In the genomic region with DNA sequence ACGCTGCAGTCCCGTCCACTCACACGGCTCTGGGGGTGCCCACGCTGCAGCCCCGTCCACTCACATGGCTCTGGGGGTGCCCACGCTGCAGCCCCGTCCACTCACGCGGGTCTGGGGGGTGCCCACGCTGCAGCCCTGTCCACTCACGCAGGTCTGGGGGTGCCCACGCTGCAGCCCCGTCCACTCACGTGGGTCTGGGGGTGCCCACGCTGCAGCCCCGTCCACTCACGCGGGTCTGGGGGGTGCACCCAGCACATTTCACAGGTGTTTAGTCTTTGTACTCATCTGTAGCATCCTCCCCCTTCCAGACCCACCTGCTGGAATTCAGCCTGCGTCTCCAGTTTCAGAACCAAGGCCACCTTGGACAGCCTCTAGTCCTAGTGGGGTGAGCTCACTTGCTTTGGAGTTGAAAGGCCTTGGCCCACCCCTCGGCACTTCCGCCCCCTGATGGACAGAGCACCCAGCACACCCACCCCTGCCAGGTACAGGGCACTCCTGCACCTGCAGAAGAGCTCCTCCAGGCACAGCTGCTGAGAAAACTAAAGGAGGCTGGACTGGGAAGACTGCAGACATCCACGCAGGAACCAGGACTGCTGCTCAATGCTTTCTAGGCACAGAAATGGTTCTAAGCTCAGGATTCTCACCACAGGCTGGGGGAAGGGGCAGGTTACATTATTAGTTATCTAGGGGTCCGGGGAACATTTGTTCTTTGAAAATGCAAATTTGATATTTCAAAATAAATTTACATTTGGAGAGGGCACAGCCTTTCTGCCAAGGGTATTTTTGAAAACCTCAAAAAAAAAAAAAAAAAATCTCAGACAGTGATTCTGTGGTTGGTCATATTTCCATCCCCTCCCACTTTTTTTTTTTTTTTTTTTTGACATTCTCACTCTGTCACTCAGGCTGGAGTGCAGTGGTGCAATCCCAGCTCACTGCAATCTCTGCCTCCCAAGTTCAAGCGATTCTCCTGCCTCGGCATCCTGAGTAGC, we compare ENCODE assay signal across 2 cellular contexts.
TF ChIP-seq lines count a peak whose summit lies in the region.

No MANE protein-coding gene starts in this region.

TF ChIP-seq in Ishikawa, 13 proteins besides CTCF, POLR2A, EP300 and RAD21:
- TF ChIP-seq, protein P1, sequence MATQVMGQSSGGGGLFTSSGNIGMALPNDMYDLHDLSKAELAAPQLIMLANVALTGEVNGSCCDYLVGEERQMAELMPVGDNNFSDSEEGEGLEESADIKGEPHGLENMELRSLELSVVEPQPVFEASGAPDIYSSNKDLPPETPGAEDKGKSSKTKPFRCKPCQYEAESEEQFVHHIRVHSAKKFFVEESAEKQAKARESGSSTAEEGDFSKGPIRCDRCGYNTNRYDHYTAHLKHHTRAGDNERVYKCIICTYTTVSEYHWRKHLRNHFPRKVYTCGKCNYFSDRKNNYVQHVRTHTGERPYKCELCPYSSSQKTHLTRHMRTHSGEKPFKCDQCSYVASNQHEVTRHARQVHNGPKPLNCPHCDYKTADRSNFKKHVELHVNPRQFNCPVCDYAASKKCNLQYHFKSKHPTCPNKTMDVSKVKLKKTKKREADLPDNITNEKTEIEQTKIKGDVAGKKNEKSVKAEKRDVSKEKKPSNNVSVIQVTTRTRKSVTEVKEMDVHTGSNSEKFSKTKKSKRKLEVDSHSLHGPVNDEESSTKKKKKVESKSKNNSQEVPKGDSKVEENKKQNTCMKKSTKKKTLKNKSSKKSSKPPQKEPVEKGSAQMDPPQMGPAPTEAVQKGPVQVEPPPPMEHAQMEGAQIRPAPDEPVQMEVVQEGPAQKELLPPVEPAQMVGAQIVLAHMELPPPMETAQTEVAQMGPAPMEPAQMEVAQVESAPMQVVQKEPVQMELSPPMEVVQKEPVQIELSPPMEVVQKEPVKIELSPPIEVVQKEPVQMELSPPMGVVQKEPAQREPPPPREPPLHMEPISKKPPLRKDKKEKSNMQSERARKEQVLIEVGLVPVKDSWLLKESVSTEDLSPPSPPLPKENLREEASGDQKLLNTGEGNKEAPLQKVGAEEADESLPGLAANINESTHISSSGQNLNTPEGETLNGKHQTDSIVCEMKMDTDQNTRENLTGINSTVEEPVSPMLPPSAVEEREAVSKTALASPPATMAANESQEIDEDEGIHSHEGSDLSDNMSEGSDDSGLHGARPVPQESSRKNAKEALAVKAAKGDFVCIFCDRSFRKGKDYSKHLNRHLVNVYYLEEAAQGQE (IDR thresholded peaks at IDR 0.05; ENCODE audit: low read depth), result peak; percentile 50; the same call in 1 of the 2 replicates
- TF ChIP-seq NFIC (IDR thresholded peaks at IDR 0.05), result no peak
- no peak for TF ChIP-seq TEAD4 (IDR thresholded peaks at IDR 0.05)
- TF ChIP-seq CEBPB (IDR thresholded peaks at IDR 0.05), result no peak

TF ChIP-seq in K562, 482 proteins besides CTCF, POLR2A, EP300 and RAD21 (continued from another document):
- TF ChIP-seq, protein P2, sequence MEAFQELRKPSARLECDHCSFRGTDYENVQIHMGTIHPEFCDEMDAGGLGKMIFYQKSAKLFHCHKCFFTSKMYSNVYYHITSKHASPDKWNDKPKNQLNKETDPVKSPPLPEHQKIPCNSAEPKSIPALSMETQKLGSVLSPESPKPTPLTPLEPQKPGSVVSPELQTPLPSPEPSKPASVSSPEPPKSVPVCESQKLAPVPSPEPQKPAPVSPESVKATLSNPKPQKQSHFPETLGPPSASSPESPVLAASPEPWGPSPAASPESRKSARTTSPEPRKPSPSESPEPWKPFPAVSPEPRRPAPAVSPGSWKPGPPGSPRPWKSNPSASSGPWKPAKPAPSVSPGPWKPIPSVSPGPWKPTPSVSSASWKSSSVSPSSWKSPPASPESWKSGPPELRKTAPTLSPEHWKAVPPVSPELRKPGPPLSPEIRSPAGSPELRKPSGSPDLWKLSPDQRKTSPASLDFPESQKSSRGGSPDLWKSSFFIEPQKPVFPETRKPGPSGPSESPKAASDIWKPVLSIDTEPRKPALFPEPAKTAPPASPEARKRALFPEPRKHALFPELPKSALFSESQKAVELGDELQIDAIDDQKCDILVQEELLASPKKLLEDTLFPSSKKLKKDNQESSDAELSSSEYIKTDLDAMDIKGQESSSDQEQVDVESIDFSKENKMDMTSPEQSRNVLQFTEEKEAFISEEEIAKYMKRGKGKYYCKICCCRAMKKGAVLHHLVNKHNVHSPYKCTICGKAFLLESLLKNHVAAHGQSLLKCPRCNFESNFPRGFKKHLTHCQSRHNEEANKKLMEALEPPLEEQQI (IDR thresholded peaks at IDR 0.05), result no peak
- TF ChIP-seq NFIX (CRISPR knock-in tag; IDR thresholded peaks at IDR 0.05; ENCODE audit: low read depth), result no peak
